ENCODE assay signal across 8 cellular contexts in the genomic region with DNA sequence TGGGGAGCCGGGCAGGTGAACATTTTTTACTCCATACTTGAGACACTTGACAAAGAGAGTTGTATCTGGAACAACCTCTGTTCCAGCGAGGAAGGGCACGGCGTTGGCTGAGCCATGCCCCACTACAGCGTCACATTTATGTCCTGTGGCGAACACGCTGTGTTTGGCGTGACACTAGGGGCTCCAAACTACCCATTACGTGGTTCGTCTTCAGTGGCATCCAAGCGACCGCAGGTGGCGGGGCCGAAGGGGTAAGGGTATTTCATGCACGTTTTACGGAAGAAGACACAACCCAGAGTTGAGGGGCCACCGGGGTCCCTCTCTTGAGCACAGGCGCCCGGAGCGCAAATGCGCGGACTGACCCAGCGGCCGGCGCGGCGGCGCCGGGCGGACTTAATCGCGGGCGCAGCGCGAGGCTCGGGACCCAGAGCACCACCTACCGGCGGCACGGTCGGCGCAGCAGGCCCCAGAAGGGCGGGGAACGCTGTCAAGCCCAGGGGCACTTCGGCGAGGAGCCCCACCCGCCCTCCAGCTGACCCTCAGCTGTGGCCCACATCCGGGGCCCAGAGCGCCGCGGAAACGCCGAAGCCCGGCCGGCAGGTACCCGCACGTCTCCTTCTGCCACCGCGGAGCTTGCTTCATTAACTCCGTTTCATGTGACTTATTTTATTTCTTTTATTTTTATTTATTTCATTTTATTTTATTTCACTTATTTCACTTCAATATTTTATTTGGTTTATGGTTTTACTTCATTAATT. TPM values are rescaled to one million over a fixed set of nuclear protein-coding genes. Genes with fewer than 3 reads are reported as not detected.
DNase-seq lines count a peak whose midpoint lies in the region; ATAC-seq, FAIRE-seq and TF ChIP-seq lines count a peak whose summit lies in the region.

No MANE protein-coding gene starts in this region.

- peaks cover 22% of the 10 kb centered on the region for H3K27me3 Mint-ChIP-seq in activated naive CD4-positive, alpha-beta T cell treated with anti-CD3 and anti-CD28 coated beads, Interleukin-2, amount 10 ng/mL, durations not matched to agents 7 days and 5 days

- CTCF ChIA-PET in activated naive CD4-positive, alpha-beta T cell treated with anti-CD3 and anti-CD28 coated beads, Interleukin-2, amount 10 ng/mL, durations not matched to agents 7 days and 5 days (lab: Charles Lee), result interaction anchor here (1.1 to 1.5 kb wide), 5 partner anchors 8 to 129 kb away, joined by 3 to 4 read pairs (median 3); no protein-coding TSS in a partner anchor

- no peaks in the 10 kb centered on the region for H3F3A ChIP-seq in GM23248 (ENCODE audit: insufficient read depth)

- peak overlapping the region; percentile 84 for H3K4me3 Mint-ChIP-seq in activated naive CD4-positive, alpha-beta T cell treated with anti-CD3 and anti-CD28 coated beads, Interleukin-2, amount 10 ng/mL, durations not matched to agents 7 days and 5 days

- no peaks in the 10 kb centered on the region for H3K9me3 Mint-ChIP-seq in activated naive CD4-positive, alpha-beta T cell treated with anti-CD3 and anti-CD28 coated beads, Interleukin-2, amount 10 ng/mL, durations not matched to agents 7 days and 5 days

- FAIRE-seq in pancreas (lab: Jason Lieb, UNC), result no peak

- peak overlapping the region; percentile 95 for H2AFZ ChIP-seq in GM23248
- H2AFZ ChIP-seq in Karpas-422 (ENCODE audit: low read length), result peak overlapping the region; percentile 92

- peak overlapping the region; percentile 34 for H3K27ac Mint-ChIP-seq in activated naive CD4-positive, alpha-beta T cell treated with anti-CD3 and anti-CD28 coated beads, Interleukin-2, amount 10 ng/mL, durations not matched to agents 7 days and 5 days

- H3K27me3 ChIP-seq in GM23248 (replicated peaks; ENCODE audit: insufficient read depth) (no peaks in the 10 kb centered on the region), Karpas-422 (ENCODE audit: low read length) (no peaks in the 10 kb centered on the region), SJCRH30 (no peaks in the 10 kb centered on the region), pancreas (no peaks in the 10 kb centered on the region), tibial artery (no peaks in the 10 kb centered on the region)

- intact Hi-C loops in head of caudate nucleus (cut with DNase I), result no loop called here
- intact Hi-C loops in pancreas (cut with DNase I), result no loop called here
- intact Hi-C loops in tibial artery (cut with DNase I; ENCODE audit: low total_unique reads), result no loop called here

- peaks cover 2% of the 10 kb centered on the region for H3K36me3 Mint-ChIP-seq in activated naive CD4-positive, alpha-beta T cell treated with anti-CD3 and anti-CD28 coated beads, Interleukin-2, amount 10 ng/mL, durations not matched to agents 7 days and 5 days

- H3K4me1 ChIP-seq in GM23248 (ENCODE audit: insufficient read depth) (no peaks in the 10 kb centered on the region), Karpas-422 (ENCODE audit: low read length) (peaks cover 10% of the 10 kb centered on the region), SJCRH30 (peaks cover 5% of the 10 kb centered on the region; the same call in 1 of the 2 replicates), pancreas (no peaks in the 10 kb centered on the region), tibial artery (peaks cover 0 to 9% (median 4%) of the 10 kb centered on the region in 4 donors)

- H3K4me3 ChIP-seq in GM23248 (peak overlapping the region; percentile 86), Karpas-422 (ENCODE audit: low read length) (peak overlapping the region; percentile 83), SJCRH30 (peak overlapping the region; percentile 68), pancreas (peak overlapping the region; percentile 21 to 61 (median 36)), tibial artery (peak overlapping the region; percentile 50 to 62)

- peak overlapping the region; percentile 92 for H3K4me2 ChIP-seq in GM23248 (ENCODE audit: unreplicated experiment)
- peak overlapping the region; percentile 99 for H3K4me2 ChIP-seq in Karpas-422 (ENCODE audit: low read depth, low read length, poor library complexity, severe bottlenecking)

- H3K79me2 ChIP-seq in GM23248 (ENCODE audit: insufficient read depth) (no peaks in the 10 kb centered on the region), Karpas-422 (ENCODE audit: low read length) (no peaks in the 10 kb centered on the region)

- ATAC-seq in pancreas, result peak; percentile 94 to 98 (median 98)

- no peaks in the 10 kb centered on the region for H3K36me3 ChIP-seq in GM23248 (ENCODE audit: low read depth)
- no peaks in the 10 kb centered on the region for H3K36me3 ChIP-seq in Karpas-422 (ENCODE audit: insufficient read depth, low read length)
- no peaks in the 10 kb centered on the region for H3K36me3 ChIP-seq in SJCRH30
- H3K36me3 ChIP-seq in pancreas, result no peaks in the 10 kb centered on the region
- no peaks in the 10 kb centered on the region for H3K36me3 ChIP-seq in tibial artery

- H3K27ac ChIP-seq in GM23248, result no peak overlapping the region
- H3K27ac ChIP-seq in Karpas-422 (ENCODE audit: low read length), result no peak overlapping the region
- H3K27ac ChIP-seq in SJCRH30, result peak overlapping the region; percentile 84
- H3K27ac ChIP-seq in pancreas, result no peak overlapping the region
- no peak overlapping the region for H3K27ac ChIP-seq in tibial artery

- H3K9ac ChIP-seq in GM23248 (peak overlapping the region; percentile 40), Karpas-422 (ENCODE audit: low read length) (peak overlapping the region; percentile 69)

- in situ Hi-C loops in GM23248 (cut with MboI), result no loop called here

- H3K9me2 ChIP-seq in GM23248 (ENCODE audit: insufficient read depth) (no peaks in the 10 kb centered on the region), Karpas-422 (replicated peaks; ENCODE audit: insufficient read depth, low read length) (no peaks in the 10 kb centered on the region)

- peak; percentile 55 to 88 (median 76) for TF ChIP-seq CTCF in pancreas (IDR thresholded peaks at IDR 0.05)
- peak; percentile 51 to 76 for TF ChIP-seq CTCF in tibial artery (IDR thresholded peaks at IDR 0.05)

- DNase-seq in ELR (ENCODE audit: low read depth) (peak; percentile 87), GM23248 (peak; percentile 89), Karpas-422 (peak; percentile 93), SJCRH30 (peak; percentile 84 to 87), head of caudate nucleus (peak; percentile 23 to 88 (median 76)), pancreas (peak; percentile 37 to 89 (median 66)), tibial artery (peak; percentile 43 to 71)
- peak; percentile 75 for DNase-seq in activated naive CD4-positive, alpha-beta T cell treated with anti-CD3 and anti-CD28 coated beads, Interleukin-2, amount 10 ng/mL, durations not matched to agents 7 days and 5 days

- 2 to 5% methylated on average over 35 to 59 of the region's 59 CpGs for WGBS in GM23248 (ENCODE audit: low coverage in 1 of 2, low lambda C conversion rate in 2 of 2, missing lambda C conversion rate in 2 of 2), 2 experiments
- WGBS in pancreas, 2 donors, result 2 to 3% methylated on average over 56 to 59 of the region's 59 CpGs

- H4K20me1 ChIP-seq in GM23248 (ENCODE audit: insufficient read depth) (no peaks in the 10 kb centered on the region), Karpas-422 (ENCODE audit: insufficient read depth, low read depth, low read length) (no peaks in the 10 kb centered on the region)

- H3K9me3 ChIP-seq in GM23248 (ENCODE audit: low read depth) (no peaks in the 10 kb centered on the region), Karpas-422 (ENCODE audit: low read length) (no peaks in the 10 kb centered on the region), SJCRH30 (replicated peaks) (no peaks in the 10 kb centered on the region), pancreas (no peaks in the 10 kb centered on the region), tibial artery (no peaks in the 10 kb centered on the region)

- H3K4me1 Mint-ChIP-seq in activated naive CD4-positive, alpha-beta T cell treated with anti-CD3 and anti-CD28 coated beads, Interleukin-2, amount 10 ng/mL, durations not matched to agents 7 days and 5 days, result peaks cover 4% of the 10 kb centered on the region

RNA-seq across cellular contexts. Expression of a gene that starts 36.4 kb away (rescaled TPM):
- under 0.01 TPM in 1 of 2 replicates, not detected in the other for total RNA-seq in GM23248 (2014; rRNA removed; shearing (Covaris generic))
- polyA plus RNA-seq in GM23248 (2016; fragmentation: Nextera tagmentation; extraction: Ambion mirVana), result 0.03 TPM in 1 of 2 replicates, not detected in the other
- total RNA-seq in Karpas-422 (2014; rRNA removed; shearing (Covaris generic); ENCODE audit: low replicate concordance), result not detected in 2 replicates
- total RNA-seq in SJCRH30 (2014; rRNA removed; shearing (Covaris generic)), result 0.05 TPM in 1 of 2 replicates, not detected in the other
- under 1 TPM in 2 of 6 donors, not detected in 4; 0.03 to 0.28 TPM for total RNA-seq in pancreas
- under 1 TPM in 1 of 2 donors, not detected in 1; 0.02 TPM for polyA plus RNA-seq in pancreas

Comparison
In these comparisons a context has a peak if more than half of its experiments do, and no peak if none do; other contexts are left out.
1. H3K4me3 ChIP-seq: peak in every context shown above with its lines; median percentile 86 in GM23248; 83 in Karpas-422; 68 in SJCRH30; 56 in tibial artery; 36 in pancreas.